Comparison of ENCODE assay signal across 11 cellular contexts in genomic region chr22:35397095-35397904, GRCh38. TPM values are rescaled to one million over a fixed set of nuclear protein-coding genes. Genes with fewer than 3 reads are reported as not detected.
DNase-seq lines count a peak whose midpoint lies in the region; ATAC-seq and TF ChIP-seq lines count a peak whose summit lies in the region.
"Had no signal": no experiment of that assay in that cellular context is flagged by ENCODE, and none has a peak within 500 bp of the region (broad histone marks: within the 10 kb centered on the region; RNA-seq: fewer than 3 reads in every experiment).

No MANE protein-coding gene starts in this region.

- intact Hi-C loops in activated B cell treated with CpG ODN at 0.5 μM for 24 hours (cut with micrococcal nuclease): no loop called here
- intact Hi-C loops in spleen (cut with DNase I; ENCODE audit: low total_unique reads): no loop called here
- intact Hi-C loops in ascending aorta (cut with DNase I): no loop called here

- H3K27me3 Mint-ChIP-seq in activated B cell treated with CpG ODN at 0.5 μM for 24 hours: no peaks in the 10 kb centered on the region

- WGBS in spleen, 5 donors: 62 to 75% (median 70%) methylated on average over 13 of the region's 13 CpGs

- peak; percentile 43 for DNase-seq in DMS53 (lab: John Stamatoyannopoulos, UW)
- no peak for DNase-seq in DMS53 treated with DMSO at 0.1 percent for 48 hours (lab: John Stamatoyannopoulos, UW; ENCODE audit: unreplicated experiment)
- no peak for DNase-seq in activated B cell treated with CpG ODN at 0.5 μM for 24 hours
- DNase-seq in kidney glomerular epithelial cell (lab: John Stamatoyannopoulos, UW): peak; percentile 86
- DNase-seq in spleen: no peak
- no peak for DNase-seq in ascending aorta (ENCODE audit: low spot score in 2 of 2)
- DNase-seq in EL: no peak
- DNase-seq in foreskin keratinocyte: no peak
- DNase-seq: activated T-cell treated with anti-CD3 and anti-CD28 coated beads, Interleukin-2, amount 50 U/mL, for 4 hours; T-helper 9 cell had no signal

- no peaks in the 10 kb centered on the region for H3K9me3 Mint-ChIP-seq in activated B cell treated with CpG ODN at 0.5 μM for 24 hours
- H3K9me3 Mint-ChIP-seq: activated T-cell treated with anti-CD3 and anti-CD28 coated beads, Interleukin-2, amount 50 U/mL, for 4 hours had no signal

- ATAC-seq in activated B cell treated with CpG ODN at 0.5 μM for 24 hours (ENCODE audit: low read depth) (no peak), foreskin keratinocyte (no peak)
- ATAC-seq: activated T-cell treated with anti-CD3 and anti-CD28 coated beads, Interleukin-2, amount 50 U/mL, for 4 hours had no signal

- H3K36me3 ChIP-seq in spleen (peaks cover 0 to 26% (median 0%) of the 10 kb centered on the region in 6 donors), ascending aorta (no peaks in the 10 kb centered on the region)

- H3K27ac ChIP-seq in spleen (peak overlapping the region in 7 of 8 donors; percentile 22 to 79 (median 51)), ascending aorta (no peak overlapping the region), foreskin keratinocyte (no peak overlapping the region)
- H3K27ac ChIP-seq: 22Rv1 had no signal

- H3K9me3 ChIP-seq in spleen (no peaks in the 10 kb centered on the region), ascending aorta (no peaks in the 10 kb centered on the region)

- H3K4me3 ChIP-seq in spleen (no peak overlapping the region), ascending aorta (no peak overlapping the region)

- peak overlapping the region; percentile 41 for H3K4me3 Mint-ChIP-seq in activated B cell treated with CpG ODN at 0.5 μM for 24 hours
- H3K4me3 Mint-ChIP-seq: activated T-cell treated with anti-CD3 and anti-CD28 coated beads, Interleukin-2, amount 50 U/mL, for 4 hours had no signal

- peak overlapping the region; percentile 86 for H3K27ac Mint-ChIP-seq in activated B cell treated with CpG ODN at 0.5 μM for 24 hours

- TF ChIP-seq CTCF in activated B cell treated with CpG ODN at 0.5 μM for 24 hours (IDR thresholded peaks at IDR 0.05) (no peak), spleen (IDR thresholded peaks at IDR 0.05 in 8 of 11, conservative IDR thresholded peaks at IDR 0.05 in 3 of 11) (no peak), ascending aorta (IDR thresholded peaks at IDR 0.05) (no peak), foreskin keratinocyte (conservative IDR thresholded peaks at IDR 0.05) (no peak)

- H3K36me3 Mint-ChIP-seq in activated B cell treated with CpG ODN at 0.5 μM for 24 hours (ENCODE audit: low read depth): peaks cover 29% of the 10 kb centered on the region

- POLR2A ChIA-PET in activated B cell treated with CpG ODN at 0.5 μM for 24 hours (lab: Charles Lee): interaction anchor here (0.7 to 4.0 kb wide), 10 partner anchors 13 to 1668 kb away, joined by 3 to 39 read pairs (median 8); partner anchors contain the start of genes APOL6 and HMOX1

- peaks cover 67% of the 10 kb centered on the region for H3K4me1 Mint-ChIP-seq in activated B cell treated with CpG ODN at 0.5 μM for 24 hours

- CTCF ChIA-PET in activated B cell treated with CpG ODN at 0.5 μM for 24 hours (lab: Charles Lee): interaction anchor here (1.1 to 1.6 kb wide), 3 partner anchors 12 to 46 kb away, joined by 3 to 5 read pairs (median 4); no protein-coding TSS in a partner anchor

- H3K27me3 ChIP-seq in spleen (replicated peaks in 1 of 7): no peaks in the 10 kb centered on the region
- H3K27me3 ChIP-seq in ascending aorta: no peaks in the 10 kb centered on the region
- H3K27me3 ChIP-seq in foreskin keratinocyte: no peaks in the 10 kb centered on the region

- H3K4me1 ChIP-seq in spleen (peaks cover 13 to 82% (median 53%) of the 10 kb centered on the region in 6 donors), ascending aorta (peaks cover 2 to 7% of the 10 kb centered on the region in 2 donors), foreskin keratinocyte (peaks cover 6% of the 10 kb centered on the region)

- TF ChIP-seq POLR2A in spleen (IDR thresholded peaks at IDR 0.05): no peak

RNA-seq across cellular contexts. Expression of gene MCM5, which starts 2.6 kb away (rescaled TPM):
- 176 and 178 TPM in 2 replicates for total RNA-seq in activated B cell treated with CpG ODN at 0.5 μM for 24 hours
- total RNA-seq in spleen: 10 to 100 TPM; 51.8 to 96.3 (median 64.8) TPM
- 10 to 100 TPM; 45.2 to 57.3 (median 49.0) TPM for polyA plus RNA-seq in spleen
- 31.1 TPM for total RNA-seq in ascending aorta
- 91.0 and 94.1 TPM in 2 replicates for total RNA-seq in foreskin keratinocyte
- 106 and 111 TPM in 2 replicates for polyA plus RNA-seq in foreskin keratinocyte

RNA-seq across cellular contexts. Expression of gene HMOX1, which starts 16.4 kb away (rescaled TPM):
- total RNA-seq in activated B cell treated with CpG ODN at 0.5 μM for 24 hours (13.3 TPM in 2 replicates), spleen (100 to 1,000 TPM; 351 to 930 (median 819) TPM), ascending aorta (27.1 TPM), foreskin keratinocyte (1.2 and 3.1 TPM in 2 replicates)
- polyA plus RNA-seq in spleen (100 to 1,000 TPM; 178 to 629 (median 302) TPM), foreskin keratinocyte (1.7 and 3.8 TPM in 2 replicates)

Comparison
In these comparisons a context has a peak if more than half of its experiments do, and no peak if none do; other contexts are left out.
1. DNase-seq: peak in DMS53 (single experiment) and kidney glomerular epithelial cell (single experiment); none in DMS53 treated with DMSO at 0.1 percent for 48 hours (single experiment), activated B cell treated with CpG ODN at 0.5 μM for 24 hours (single experiment), spleen (single experiment), ascending aorta (0 of 2), EL (single experiment) and foreskin keratinocyte (0 of 2).
2. H3K27ac ChIP-seq: peak in spleen (7 of 8); none in ascending aorta (0 of 2) and foreskin keratinocyte (single experiment).
3. RNA of gene HMOX1, which starts 16.4 kb away (total RNA-seq): 351 to 930 TPM in spleen; 27.1 TPM in ascending aorta (single experiment), 13.3 TPM in activated B cell treated with CpG ODN at 0.5 μM for 24 hours and 1.2 to 3.1 TPM in foreskin keratinocyte; every median in the first group is over 10 times any median in the second.